In genomic region chr1:115408489-115409002, GRCh38 we compare ENCODE assay signal across 20 cellular contexts.
"Had no signal": no experiment of that assay in that cellular context is flagged by ENCODE, and none has a peak within 500 bp of the region (broad histone marks: within the 10 kb centered on the region; RNA-seq: fewer than 3 reads in every experiment).

No MANE protein-coding gene starts in this region.

- H3K4me3 ChIP-seq: body of pancreas, cardiac muscle cell, lung, neural progenitor cell, upper lobe of right lung had no signal

- H3K36me3 ChIP-seq: cardiac muscle cell, neural progenitor cell, upper lobe of right lung had no signal

- H3K4me2 ChIP-seq: neural progenitor cell had no signal

- H3K9ac ChIP-seq: neural progenitor cell had no signal

- H3K27ac ChIP-seq: body of pancreas, cardiac muscle cell, neural progenitor cell, upper lobe of right lung had no signal

- ATAC-seq: activated CD4-positive, CD25-positive, alpha-beta regulatory T cell treated with anti-CD3 and anti-CD28 coated beads, Interleukin-2, amount 50 U/mL, for 24 hours; activated T-cell treated with anti-CD3 and anti-CD28 coated beads, Interleukin-2, amount 50 U/mL, for 72 hours; body of pancreas; left colon; naive thymus-derived CD8-positive, alpha-beta T cell; upper lobe of right lung had no signal

- H3K4me1 ChIP-seq: body of pancreas, upper lobe of right lung had no signal

- H3K9me3 ChIP-seq: body of pancreas, upper lobe of right lung had no signal

- H3K27me3 ChIP-seq: body of pancreas, cardiac muscle cell, neural progenitor cell, upper lobe of right lung had no signal

- H2AFZ ChIP-seq: neural progenitor cell had no signal

- DNase-seq: activated CD4-positive, alpha-beta memory T cell treated with anti-CD3 and anti-CD28 coated beads, Interleukin-2, amount 10 ng/mL, durations not matched to agents 7 days and 5 days; activated CD4-positive, alpha-beta T cell treated with anti-CD3 and anti-CD28 coated beads, Interleukin-2, amount 10 ng/mL, durations not matched to agents 24 days and 14 days; activated effector memory CD4-positive, alpha-beta T cell treated with Interleukin-2 at 50 U/mL for 16 hours; activated naive CD4-positive, alpha-beta T cell treated with anti-CD3 and anti-CD28 coated beads, Interleukin-2, amount 10 ng/mL, durations not matched to agents 7 days and 5 days; activated T-cell treated with anti-CD3 and anti-CD28 coated beads, Interleukin-2, amount 50 U/mL, for 72 hours; body of pancreas; dermis blood vessel endothelial cell; effector CD8-positive, alpha-beta T cell; erythroblast; islet precursor cell; left colon; naive thymus-derived CD8-positive, alpha-beta T cell; posterior cingulate gyrus; stimulated activated CD4-positive, alpha-beta T cell treated with anti-CD3 and anti-CD28 coated beads, Interleukin-4, amount 100 ng/mL, for 24 hours; stimulated activated naive CD4-positive, alpha-beta T cell treated with Interleukin-2 at 50 U/mL for 16 hours; upper lobe of right lung had no signal
